In the genomic region with DNA sequence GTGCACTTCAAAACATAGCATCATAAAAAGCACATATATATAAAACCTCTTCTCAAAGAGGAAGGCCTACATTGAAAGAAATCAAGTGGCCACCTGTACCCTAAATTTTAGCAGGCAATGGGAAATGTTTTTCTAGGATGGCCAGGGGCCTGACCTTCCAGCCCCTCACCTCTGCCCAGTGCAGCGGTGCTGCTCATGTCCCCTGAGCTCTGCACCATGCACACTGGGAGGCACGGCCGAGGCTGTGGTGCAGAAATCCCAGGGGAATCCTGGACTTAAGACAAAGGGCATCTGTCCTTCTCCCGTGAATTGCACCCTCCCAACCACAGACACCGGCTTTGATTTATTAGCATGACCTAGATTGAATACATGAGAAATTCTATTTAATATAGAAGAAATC, we compare ENCODE assay signal across 25 cellular contexts.
"Had no signal": no experiment of that assay in that cellular context is flagged by ENCODE, and none has a peak within 500 bp of the region (broad histone marks: within the 10 kb centered on the region; RNA-seq: fewer than 3 reads in every experiment).

No MANE protein-coding gene starts in this region.

- H3K4me1 ChIP-seq: colonic mucosa, esophagus muscularis mucosa, esophagus squamous epithelium, foreskin keratinocyte, gastrocnemius medialis, gastroesophageal sphincter, heart right ventricle had no signal

- H3K4me2 ChIP-seq: hepatocyte had no signal

- H3K27ac ChIP-seq: colonic mucosa, coronary artery, dorsolateral prefrontal cortex, epithelial cell of prostate, esophagus muscularis mucosa, esophagus squamous epithelium, foreskin keratinocyte, gastrocnemius medialis, gastroesophageal sphincter, heart right ventricle, hepatocyte had no signal

- H3K4me3 ChIP-seq: colonic mucosa, coronary artery, dorsolateral prefrontal cortex, esophagus muscularis mucosa, esophagus squamous epithelium, gastrocnemius medialis, gastroesophageal sphincter, heart right ventricle, hepatocyte had no signal

- ATAC-seq: effector memory CD8-positive, alpha-beta T cell; esophagus mucosa; foreskin keratinocyte; gastrocnemius medialis; gastroesophageal sphincter; heart right ventricle had no signal

- DNase-seq: colonic mucosa; cortex of kidney; dermis blood vessel endothelial cell; dorsolateral prefrontal cortex; effector CD4-positive, alpha-beta T cell; effector CD8-positive, alpha-beta T cell; effector memory CD4-positive, alpha-beta T cell; effector memory CD8-positive, alpha-beta T cell; endodermal cell; erythroblast; esophagus squamous epithelium; foreskin fibroblast; foreskin keratinocyte; foreskin melanocyte; gastrocnemius medialis; glutamatergic neuron; head of caudate nucleus; heart right ventricle; hippocampal formation had no signal

- H3K27me3 ChIP-seq: colonic mucosa, esophagus squamous epithelium, foreskin keratinocyte, gastrocnemius medialis, gastroesophageal sphincter, hepatocyte had no signal

- H3K36me3 ChIP-seq: colonic mucosa, esophagus muscularis mucosa, esophagus squamous epithelium, gastrocnemius medialis, gastroesophageal sphincter, heart right ventricle had no signal

- H3K9me3 ChIP-seq: colonic mucosa, esophagus squamous epithelium, gastrocnemius medialis had no signal
